ENCODE assay signal across 8 cellular contexts in genomic region chr2:73233932-73234832, GRCh38. TPM values are rescaled to one million over a fixed set of nuclear protein-coding genes. Genes with fewer than 3 reads are reported as not detected.
DNase-seq lines count a peak whose midpoint lies in the region; FAIRE-seq and TF ChIP-seq lines count a peak whose summit lies in the region.

TSS of gene CCT7 (plus strand) at chr2:73234308. CDS start at chr2:73234379, 71 bp downstream.

- DNase-seq in GM04503 (ENCODE audit: low read depth), result peak; percentile 61
- DNase-seq in HFF-Myc (ENCODE audit: extremely low read depth, low read depth), result peak; percentile 71
- DNase-seq in NAMALWA (ENCODE audit: low spot score), result peak; percentile 95
- peak; percentile 94 for DNase-seq in SK-MEL-5 (ENCODE audit: low read depth, low spot score)
- DNase-seq in activated naive CD4-positive, alpha-beta T cell treated with Interleukin-2 at 50 U/mL for 16 hours, result peak; percentile 89
- DNase-seq in frontal cortex (ENCODE audit: low spot score in 2 of 2), result peak; percentile 84 to 87

- in situ Hi-C loops in SK-MEL-5 (cut with HindIII; ENCODE audit: low pct_unique_long_range_greater_than_20kb, low sequenced_read_pairs), result no loop called here

- FAIRE-seq in frontal cortex (lab: Jason Lieb, UNC), result no peak

- H3K9me3 ChIP-seq in neutrophil, result no peaks in the 10 kb centered on the region

- H3K4me1 ChIP-seq in neutrophil (ENCODE audit: control insufficient read depth in 1 of 2, insufficient read depth in 1 of 2, low read depth in 1 of 2, low read length in 1 of 2), result peaks cover 23 to 25% of the 10 kb centered on the region in 2 experiments

- H3K27me3 ChIP-seq in neutrophil, result no peaks in the 10 kb centered on the region

- H3K4me3 ChIP-seq in HFF-Myc (replicated peaks; ENCODE audit: low read depth, low read length) (peak within 1 kb of the TSS; percentile 98), neutrophil (ENCODE audit: low read depth in 1 of 2, low read length in 1 of 2) (peak within 1 kb of the TSS; percentile 96 to 100)

- H3K27ac ChIP-seq in neutrophil, result peak within 1 kb of the TSS; percentile 82

- peaks cover 2% of the 10 kb centered on the region for H3K36me3 ChIP-seq in neutrophil

- TF ChIP-seq CTCF in HFF-Myc (IDR thresholded peaks at IDR 0.05; ENCODE audit: low read depth, low read length, missing control alignments) (no peak), neutrophil (IDR thresholded peaks at IDR 0.05) (no peak), subcutaneous adipose tissue (IDR thresholded peaks at IDR 0.05; ENCODE audit: low read depth) (no peak)

RNA-seq across cellular contexts. Expression of gene CCT7, which starts in this region (rescaled TPM):
- 762 and 775 TPM in 2 replicates for total RNA-seq in SK-MEL-5 (2014; rRNA removed; shearing (Covaris generic))
- 462 and 477 TPM in 2 replicates for polyA plus RNA-seq in SK-MEL-5 (2015; cell fraction: cytosol; rRNA removed)
- 139 and 151 TPM in 2 replicates for polyA plus RNA-seq in SK-MEL-5 (2015; cell fraction: nucleus; rRNA removed)
- total RNA-seq in frontal cortex (214 TPM), subcutaneous adipose tissue (100 to 1,000 TPM; 131 to 219 (median 154) TPM)

Comparison
In these comparisons a context has a peak if more than half of its experiments do, and no peak if none do; other contexts are left out.
1. Peak in every context shown above with its lines: DNase-seq, H3K4me3 ChIP-seq and H3K27ac ChIP-seq.